In the genomic region with DNA sequence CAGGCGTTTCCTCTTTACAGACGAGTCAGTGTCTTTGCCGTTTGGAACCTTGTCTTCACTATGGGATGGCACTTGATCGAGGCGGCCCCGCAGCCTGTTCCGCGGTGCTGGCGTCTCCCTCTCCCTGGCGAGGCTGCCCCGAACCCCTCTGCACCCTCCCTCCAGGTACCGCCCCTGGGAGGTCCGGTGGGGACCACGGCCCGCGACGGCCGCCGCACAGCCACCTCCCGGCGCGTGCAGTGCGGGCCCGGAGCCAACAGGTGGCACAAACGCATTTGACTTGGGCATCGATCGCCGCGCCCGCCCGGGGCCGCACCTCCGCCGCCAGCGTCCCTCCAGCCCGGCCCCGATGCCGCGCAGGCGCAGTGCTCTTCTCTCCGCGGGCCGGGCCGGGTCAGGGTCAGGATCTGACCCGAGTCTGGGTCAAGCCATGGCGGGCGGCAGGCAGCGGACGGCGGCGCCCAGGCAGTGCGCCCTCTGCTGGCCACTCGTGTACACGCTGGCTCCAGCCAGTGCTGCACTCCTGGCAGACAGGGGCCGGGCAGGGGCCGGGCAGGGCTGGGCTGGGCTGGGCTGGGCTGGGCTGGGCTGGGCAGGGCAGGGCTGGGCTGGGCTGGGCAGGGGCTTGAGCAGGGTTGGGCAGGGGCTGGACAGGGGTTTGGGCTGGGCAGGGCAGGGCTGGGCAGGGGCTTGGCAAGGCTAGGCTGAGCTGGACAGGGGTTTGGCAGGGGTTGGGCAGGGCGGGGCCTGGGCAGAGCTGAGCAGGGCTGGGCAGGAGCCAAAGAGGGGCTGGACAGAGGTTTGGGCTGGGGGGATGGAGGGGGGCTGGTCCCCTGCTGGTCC, we compare ENCODE assay signal across 8 cellular contexts.
DNase-seq lines count a peak whose midpoint lies in the region; ATAC-seq and TF ChIP-seq lines count a peak whose summit lies in the region.

No MANE protein-coding gene starts in this region.

- peak; percentile 58 to 78 (median 73) for TF ChIP-seq CTCF in heart right ventricle (IDR thresholded peaks at IDR 0.05)

- H3K27me3 Mint-ChIP-seq in activated naive CD8-positive, alpha-beta T cell = peaks cover 19% of the 10 kb centered on the region

- H3K9me3 ChIP-seq in HUES64 (ENCODE audit: insufficient read depth, low read depth, low read length) (no peaks in the 10 kb centered on the region), heart right ventricle (peaks cover 0 to under 1% (median 0%) of the 10 kb centered on the region in 11 donors)

- H3K27ac ChIP-seq in HUES64 (ENCODE audit: low read depth, low read length) (no peak overlapping the region), heart right ventricle (no peak overlapping the region), rectal smooth muscle tissue (ENCODE audit: low read depth, low read length) (no peak overlapping the region)

- H3K36me3 ChIP-seq in HUES64 (ENCODE audit: insufficient read depth, low read length) (no peaks in the 10 kb centered on the region), heart right ventricle (no peaks in the 10 kb centered on the region), rectal smooth muscle tissue (ENCODE audit: control insufficient read depth, insufficient read depth, low read length) (no peaks in the 10 kb centered on the region)

- no peaks in the 10 kb centered on the region for H3K36me3 Mint-ChIP-seq in activated naive CD8-positive, alpha-beta T cell

- H3K4me3 Mint-ChIP-seq in activated naive CD8-positive, alpha-beta T cell = peak overlapping the region; percentile 66

- intact Hi-C loops in heart right ventricle (cut with DNase I) = loop anchor here in 8 of 10 donors (1.0 to 10.0 kb wide), 6 partner anchors 61 to 374 kb away; no protein-coding TSS in a partner anchor

- H3K27me3 ChIP-seq in HUES64 (ENCODE audit: insufficient read depth, low read length) (peaks cover 19% of the 10 kb centered on the region; the same call in 1 of the 2 replicates), heart right ventricle (peaks cover 0 to 29% (median 0%) of the 10 kb centered on the region in 7 donors), rectal smooth muscle tissue (ENCODE audit: control insufficient read depth, insufficient read depth, low read length) (no peaks in the 10 kb centered on the region)

- H3K4me1 ChIP-seq in HUES64 (ENCODE audit: insufficient read depth, low read length) = no peaks in the 10 kb centered on the region
- H3K4me1 ChIP-seq in heart right ventricle = peaks cover 0 to 8% (median 5%) of the 10 kb centered on the region in 9 donors
- H3K4me1 ChIP-seq in rectal smooth muscle tissue (ENCODE audit: control insufficient read depth, insufficient read depth, low read length) = no peaks in the 10 kb centered on the region

- H3K9ac ChIP-seq in HUES64 (ENCODE audit: low read depth, low read length) = no peak overlapping the region
- H3K9ac ChIP-seq in rectal smooth muscle tissue (ENCODE audit: low read length) = no peak overlapping the region

- H3K4me3 ChIP-seq in HUES64 (ENCODE audit: low read length) = peak overlapping the region; percentile 56
- peak overlapping the region; percentile 40 to 64 (median 54) for H3K4me3 ChIP-seq in heart right ventricle
- peak overlapping the region; percentile 54 for H3K4me3 ChIP-seq in rectal smooth muscle tissue (ENCODE audit: low read length)

- no peaks in the 10 kb centered on the region for H3K4me1 Mint-ChIP-seq in activated naive CD8-positive, alpha-beta T cell (ENCODE audit: low read depth)

- DNase-seq in DMS153 (lab: John Stamatoyannopoulos, UW) (peak; percentile 75), heart right ventricle (peak; percentile 24 to 80), amniotic stem cell (lab: John Stamatoyannopoulos, UW) (no peak)

- peak; percentile 89 for ATAC-seq in GM21447 (IDR thresholded peaks at IDR 0.05; ENCODE audit: unreplicated experiment)
- ATAC-seq in SK-N-SH treated with all-trans-retinoic acid at 6 μM for 48 hours = peak; percentile 99
- ATAC-seq in heart right ventricle = peak; percentile 91 to 98 (median 95)

- no peak overlapping the region for H3K27ac Mint-ChIP-seq in activated naive CD8-positive, alpha-beta T cell

- H3K9me3 Mint-ChIP-seq in activated naive CD8-positive, alpha-beta T cell (ENCODE audit: low read depth) = no peaks in the 10 kb centered on the region

- WGBS in HUES64 = 4% methylated on average over 57 of the region's 57 CpGs
- 3 to 4% methylated on average over 54 to 57 of the region's 57 CpGs for WGBS in heart right ventricle, 2 donors

TF ChIP-seq in SK-N-SH treated with all-trans-retinoic acid at 6 μM for 48 hours, 23 proteins besides CTCF, POLR2A, EP300 and RAD21:
- TF ChIP-seq ARNTL (CRISPR knock-in tag; IDR thresholded peaks at IDR 0.05; ENCODE audit: borderline replicate concordance, low read depth) (no peak), ZC3H10 (CRISPR knock-in tag; IDR thresholded peaks at IDR 0.05) (no peak), ZFP30 (CRISPR knock-in tag; IDR thresholded peaks at IDR 0.05) (no peak), TCF4 (CRISPR knock-in tag; IDR thresholded peaks at IDR 0.05; ENCODE audit: borderline replicate concordance) (no peak), TOX (CRISPR knock-in tag; IDR thresholded peaks at IDR 0.05; ENCODE audit: borderline replicate concordance) (no peak)
- TF ChIP-seq, protein P1, sequence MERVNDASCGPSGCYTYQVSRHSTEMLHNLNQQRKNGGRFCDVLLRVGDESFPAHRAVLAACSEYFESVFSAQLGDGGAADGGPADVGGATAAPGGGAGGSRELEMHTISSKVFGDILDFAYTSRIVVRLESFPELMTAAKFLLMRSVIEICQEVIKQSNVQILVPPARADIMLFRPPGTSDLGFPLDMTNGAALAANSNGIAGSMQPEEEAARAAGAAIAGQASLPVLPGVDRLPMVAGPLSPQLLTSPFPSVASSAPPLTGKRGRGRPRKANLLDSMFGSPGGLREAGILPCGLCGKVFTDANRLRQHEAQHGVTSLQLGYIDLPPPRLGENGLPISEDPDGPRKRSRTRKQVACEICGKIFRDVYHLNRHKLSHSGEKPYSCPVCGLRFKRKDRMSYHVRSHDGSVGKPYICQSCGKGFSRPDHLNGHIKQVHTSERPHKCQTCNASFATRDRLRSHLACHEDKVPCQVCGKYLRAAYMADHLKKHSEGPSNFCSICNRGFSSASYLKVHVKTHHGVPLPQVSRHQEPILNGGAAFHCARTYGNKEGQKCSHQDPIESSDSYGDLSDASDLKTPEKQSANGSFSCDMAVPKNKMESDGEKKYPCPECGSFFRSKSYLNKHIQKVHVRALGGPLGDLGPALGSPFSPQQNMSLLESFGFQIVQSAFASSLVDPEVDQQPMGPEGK (CRISPR knock-in tag; IDR thresholded peaks at IDR 0.05; ENCODE audit: borderline replicate concordance) = no peak
